11 cellular contexts compared by ENCODE assay signal in genomic region chr9:128249558-128249913, GRCh38. TPM values are rescaled to one million over a fixed set of nuclear protein-coding genes. Genes with fewer than 3 reads are reported as not detected.
DNase-seq lines count a peak whose midpoint lies in the region; ATAC-seq and TF ChIP-seq lines count a peak whose summit lies in the region.
"Had no signal": no experiment of that assay in that cellular context is flagged by ENCODE, and none has a peak within 500 bp of the region (broad histone marks: within the 10 kb centered on the region; RNA-seq: fewer than 3 reads in every experiment).

No MANE protein-coding gene starts in this region.

- H3K9ac ChIP-seq in OCI-LY3 (ENCODE audit: low read length), result no peak overlapping the region
- no peak overlapping the region for H3K9ac ChIP-seq in mammary epithelial cell (ENCODE audit: insufficient read depth, low read length)

- H4K20me1 ChIP-seq in OCI-LY3 (ENCODE audit: insufficient read depth, low read length), result no peaks in the 10 kb centered on the region
- H4K20me1 ChIP-seq in mammary epithelial cell (ENCODE audit: insufficient read depth, low read length), result no peaks in the 10 kb centered on the region

- H3K27ac ChIP-seq in OCI-LY3 (ENCODE audit: low read length) (no peak overlapping the region), mammary epithelial cell (ENCODE audit: insufficient read depth, low read depth, low read length) (no peak overlapping the region), SJCRH30 (no peak overlapping the region)

- peaks cover 9% of the 10 kb centered on the region for H3K4me1 Mint-ChIP-seq in T-helper 2 cell treated with Interferon-gamma antibody and Interleukin-4, amounts not matched to agents 5 μg/mL and 100 μg/mL, for 36 hours (ENCODE audit: low read depth)
- H3K4me1 Mint-ChIP-seq in nephron progenitor cell, result peaks cover 62% of the 10 kb centered on the region

- no peak for DNase-seq in T-helper 2 cell treated with Interferon-gamma antibody and Interleukin-4, amounts not matched to agents 5 μg/mL and 100 μg/mL, for 36 hours (ENCODE audit: low spot score)
- no peak for DNase-seq in T-helper 2 cell
- no peak for DNase-seq in mammary epithelial cell
- no peak for DNase-seq in nephron progenitor cell
- DNase-seq in SJCRH30, result no peak
- DNase-seq: activated CD4-positive, alpha-beta T cell treated with anti-CD3 and anti-CD28 coated beads, Interleukin-2, amount 50 U/mL, for 1 hour; NCI-H524; SIG-M5 had no signal

- BruUV-seq in mammary epithelial cell (replicated peaks; lab: Mats Ljungman, UMichigan), result no TSS peak

- H3K4me2 ChIP-seq in OCI-LY3 (ENCODE audit: low read length), result peak overlapping the region; percentile 42
- peak overlapping the region; percentile 78 for H3K4me2 ChIP-seq in mammary epithelial cell (ENCODE audit: insufficient read depth, low read depth, low read length)

- no peaks in the 10 kb centered on the region for H3K9me3 ChIP-seq in OCI-LY3 (ENCODE audit: insufficient read depth, low read length)
- no peaks in the 10 kb centered on the region for H3K9me3 ChIP-seq in mammary epithelial cell (replicated peaks; ENCODE audit: insufficient read depth, low read length)
- no peaks in the 10 kb centered on the region for H3K9me3 ChIP-seq in SJCRH30 (replicated peaks)

- intact Hi-C loops in mammary epithelial cell (cut with micrococcal nuclease), result no loop called here

- H3K4me3 ChIP-seq in OCI-LY3 (ENCODE audit: low read length) (peak overlapping the region; percentile 74), mammary epithelial cell (replicated peaks in 1 of 3; ENCODE audit: insufficient read depth in 1 of 3, low read depth in 2 of 3, low read length in 3 of 3) (no peak overlapping the region), SJCRH30 (no peak overlapping the region)

- H2AFZ ChIP-seq in OCI-LY3 (ENCODE audit: low read depth, low read length) (no peak overlapping the region), mammary epithelial cell (ENCODE audit: low read depth, low read length) (peak overlapping the region; percentile 86)

- H3K36me3 ChIP-seq in OCI-LY3 (replicated peaks; ENCODE audit: low read depth, low read length) (no peaks in the 10 kb centered on the region), mammary epithelial cell (ENCODE audit: insufficient read depth, low read length) (no peaks in the 10 kb centered on the region), SJCRH30 (no peaks in the 10 kb centered on the region)

- TF ChIP-seq CTCF in OCI-LY3 (IDR thresholded peaks at IDR 0.05; ENCODE audit: low read depth, low read length), result no peak
- TF ChIP-seq CTCF in mammary epithelial cell (conservative IDR thresholded peaks at IDR 0.05 in 1 of 2, IDR thresholded peaks at IDR 0.05 in 1 of 2; ENCODE audit: extremely low read depth in 1 of 2, insufficient read depth in 1 of 2, low read depth in 1 of 2, low read length in 2 of 2), result no peak
- TF ChIP-seq CTCF in nephron progenitor cell (IDR thresholded peaks at IDR 0.05), result no peak

- no peaks in the 10 kb centered on the region for H3K36me3 Mint-ChIP-seq in T-helper 2 cell treated with Interferon-gamma antibody and Interleukin-4, amounts not matched to agents 5 μg/mL and 100 μg/mL, for 36 hours (ENCODE audit: low read depth)
- H3K36me3 Mint-ChIP-seq in nephron progenitor cell (ENCODE audit: low read depth), result peaks cover 22% of the 10 kb centered on the region

- H3K9me3 Mint-ChIP-seq in T-helper 2 cell treated with Interferon-gamma antibody and Interleukin-4, amounts not matched to agents 5 μg/mL and 100 μg/mL, for 36 hours, result no peaks in the 10 kb centered on the region
- H3K9me3 Mint-ChIP-seq in nephron progenitor cell, result no peaks in the 10 kb centered on the region

- dilution Hi-C loops in mammary epithelial cell (cut with HindIII; ENCODE audit: low sequenced_read_pairs), result no loop called here

- H3K27me3 Mint-ChIP-seq in T-helper 2 cell treated with Interferon-gamma antibody and Interleukin-4, amounts not matched to agents 5 μg/mL and 100 μg/mL, for 36 hours (ENCODE audit: low read depth), result peaks cover 24% of the 10 kb centered on the region
- peaks cover 9% of the 10 kb centered on the region for H3K27me3 Mint-ChIP-seq in nephron progenitor cell (ENCODE audit: low read depth, poor library complexity)

- H3K27me3 ChIP-seq in OCI-LY3 (ENCODE audit: low read depth, low read length) (peaks cover 18% of the 10 kb centered on the region), mammary epithelial cell (ENCODE audit: insufficient read depth, low read length) (no peaks in the 10 kb centered on the region), SJCRH30 (no peaks in the 10 kb centered on the region)

- H3K79me2 ChIP-seq in OCI-LY3 (ENCODE audit: low read length), result no peaks in the 10 kb centered on the region
- H3K79me2 ChIP-seq in mammary epithelial cell (ENCODE audit: insufficient read depth, low read length), result peaks cover 9% of the 10 kb centered on the region

- CTCF ChIA-PET in mammary epithelial cell (lab: Charles Lee; ENCODE audit: low non-redundant PET), result no interaction called here

- in situ Hi-C loops in mammary epithelial cell (cut with MboI; ENCODE audit: low sequenced_read_pairs in 2 of 2), result no loop called here

- H3K27ac Mint-ChIP-seq in T-helper 2 cell treated with Interferon-gamma antibody and Interleukin-4, amounts not matched to agents 5 μg/mL and 100 μg/mL, for 36 hours, result no peak overlapping the region
- no peak overlapping the region for H3K27ac Mint-ChIP-seq in nephron progenitor cell

- 98% methylated on average over 7 of the region's 8 CpGs for WGBS in mammary epithelial cell (ENCODE audit: low coverage, missing lambda C conversion rate)

- H3K4me3 Mint-ChIP-seq in T-helper 2 cell treated with Interferon-gamma antibody and Interleukin-4, amounts not matched to agents 5 μg/mL and 100 μg/mL, for 36 hours, result peak overlapping the region; percentile 77
- H3K4me3 Mint-ChIP-seq in nephron progenitor cell, result peak overlapping the region; percentile 78

- ATAC-seq in HG02623 (IDR thresholded peaks at IDR 0.05; ENCODE audit: unreplicated experiment) (no peak), HG03139 (IDR thresholded peaks at IDR 0.05; ENCODE audit: unreplicated experiment) (no peak)

- H3K4me1 ChIP-seq in OCI-LY3 (ENCODE audit: low read length), result peaks cover 8% of the 10 kb centered on the region
- H3K4me1 ChIP-seq in mammary epithelial cell (ENCODE audit: insufficient read depth, low read length), result peaks cover 10% of the 10 kb centered on the region
- peaks cover 31% of the 10 kb centered on the region for H3K4me1 ChIP-seq in SJCRH30

RNA-seq across cellular contexts. Expression of gene GOLGA2, which starts 26.3 kb away (rescaled TPM):
- 10 to 100 TPM; 42.2 to 76.7 TPM for total RNA-seq in mammary epithelial cell
- polyA plus RNA-seq in mammary epithelial cell, result 36.5 TPM
- polyA minus RNA-seq in mammary epithelial cell, result 112 TPM
- total RNA-seq in SJCRH30 (2014; rRNA removed; shearing (Covaris generic)), result 62.3 and 84.3 TPM in 2 replicates

RNA-seq across cellular contexts. Expression of gene SWI5, which starts 26.5 kb away (rescaled TPM):
- 10 to 100 TPM; 13.5 to 26.3 TPM for total RNA-seq in mammary epithelial cell
- polyA plus RNA-seq in mammary epithelial cell, result 43.8 TPM
- polyA minus RNA-seq in mammary epithelial cell, result 5.2 TPM
- 32.1 and 33.3 TPM in 2 replicates for total RNA-seq in SJCRH30 (2014; rRNA removed; shearing (Covaris generic))

RNA-seq across cellular contexts. Expression of gene DNM1, which starts 46.4 kb away (rescaled TPM):
- 1 to 10 TPM in 1 of 2 donors, under 1 TPM in 1; 0.67 to 3.2 TPM for total RNA-seq in mammary epithelial cell
- polyA plus RNA-seq in mammary epithelial cell, result 0.50 TPM
- polyA minus RNA-seq in mammary epithelial cell, result not detected
- total RNA-seq in SJCRH30 (2014; rRNA removed; shearing (Covaris generic)), result 1.7 and 3.8 TPM in 2 replicates

RNA-seq across cellular contexts. Expression of gene CIZ1, which starts 58.2 kb away (rescaled TPM):
- total RNA-seq in mammary epithelial cell, result 100 to 1,000 TPM in 1 of 2 donors, 10 to 100 TPM in 1; 36.0 to 109 TPM
- polyA plus RNA-seq in mammary epithelial cell, result 25.5 TPM
- 130 TPM for polyA minus RNA-seq in mammary epithelial cell
- 72.6 and 85.2 TPM in 2 replicates for total RNA-seq in SJCRH30 (2014; rRNA removed; shearing (Covaris generic))
